ENCODE assay signal across 7 cellular contexts in genomic region chr1:32334274-32334861, GRCh38. TPM values are rescaled to one million over a fixed set of nuclear protein-coding genes. Genes with fewer than 3 reads are reported as not detected.
DNase-seq lines count a peak whose midpoint lies in the region; TF ChIP-seq lines count a peak whose summit lies in the region.

No MANE protein-coding gene starts in this region.

- peaks cover 0 to 4% (median 0%) of the 10 kb centered on the region in 3 donors for H3K27me3 ChIP-seq in skeletal muscle tissue (ENCODE audit: control insufficient read depth in 3 of 3, insufficient read depth in 3 of 3, low read length in 3 of 3)

- TF ChIP-seq CTCF in fibroblast of mammary gland (conservative IDR thresholded peaks at IDR 0.05; ENCODE audit: control insufficient read depth, insufficient read depth, low read depth, low read length) = no peak

- H3K4me3 ChIP-seq in fibroblast of mammary gland (ENCODE audit: control insufficient read depth, low read depth, low read length) (peak overlapping the region; percentile 40), skeletal muscle tissue (ENCODE audit: low read length in 3 of 3) (peak overlapping the region in 1 of 3 donors; percentile 54)

- TF ChIP-seq POLR2A in GM19099 (IDR thresholded peaks at IDR 0.05; ENCODE audit: extremely low read depth, insufficient read length, low read depth) = peak; percentile 9
- TF ChIP-seq POLR2A in Raji (IDR thresholded peaks at IDR 0.05; ENCODE audit: insufficient read depth, low read depth, low read length) = 0 out of 2 replicates have a peak, but pooled peaks have one; percentile 38

- H3K9ac ChIP-seq in skeletal muscle tissue (ENCODE audit: low read depth in 1 of 3, low read length in 3 of 3) = peak overlapping the region; percentile 10 to 45 (median 23)

- H3K4me1 ChIP-seq in skeletal muscle tissue (ENCODE audit: control insufficient read depth in 3 of 3, insufficient read depth in 3 of 3, low read length in 3 of 3) = peaks cover 13 to 27% (median 22%) of the 10 kb centered on the region in 3 donors

- DNase-seq in fibroblast of mammary gland (ENCODE audit: low read depth) (no peak), GOT3 (lab: John Stamatoyannopoulos, UW) (no peak), mucosa of gallbladder (ENCODE audit: low spot score) (no peak)
- no peak for DNase-seq in NK-92 treated with Interleukin-12 subunit alpha and Interleukin-12 subunit beta, amount 100 ng/mL, for 24 hours (lab: John Stamatoyannopoulos, UW)

- H3K9me3 ChIP-seq in skeletal muscle tissue (ENCODE audit: control insufficient read depth in 3 of 3, low read length in 3 of 3) = no peaks in the 10 kb centered on the region

- H3K27ac ChIP-seq in skeletal muscle tissue (ENCODE audit: low read depth, low read length) = no peak overlapping the region

- H3K36me3 ChIP-seq in skeletal muscle tissue (ENCODE audit: control insufficient read depth in 3 of 3, insufficient read depth in 3 of 3, low read length in 3 of 3) = peaks cover 23 to 33% (median 31%) of the 10 kb centered on the region in 3 donors

RNA-seq across cellular contexts. Expression of gene MARCKSL1, which starts 1.7 kb away (rescaled TPM):
- total RNA-seq in skeletal muscle tissue (31.8 TPM), mucosa of gallbladder (303 TPM)

RNA-seq across cellular contexts. Expression of gene FAM229A, which starts 27.9 kb away (rescaled TPM):
- total RNA-seq in skeletal muscle tissue = 1.0 TPM
- 11.1 TPM for total RNA-seq in mucosa of gallbladder

RNA-seq across cellular contexts. Expression of gene TSSK3, which starts 28.0 kb away (rescaled TPM):
- total RNA-seq in skeletal muscle tissue = 1.0 TPM
- total RNA-seq in mucosa of gallbladder = 3.3 TPM

RNA-seq across cellular contexts. Expression of gene HDAC1, which starts 42.5 kb away (rescaled TPM):
- total RNA-seq in skeletal muscle tissue = 37.6 TPM
- 166 TPM for total RNA-seq in mucosa of gallbladder

RNA-seq across cellular contexts. Expression of gene BSDC1, which starts 59.9 kb away (rescaled TPM):
- 37.1 TPM for total RNA-seq in skeletal muscle tissue
- 101 TPM for total RNA-seq in mucosa of gallbladder
